11 cellular contexts compared by ENCODE assay signal in genomic region chr6:158784505-158784904, GRCh38. TPM values are rescaled to one million over a fixed set of nuclear protein-coding genes. Genes with fewer than 3 reads are reported as not detected.
DNase-seq lines count a peak whose midpoint lies in the region; ATAC-seq and TF ChIP-seq lines count a peak whose summit lies in the region.
"Had no signal": no experiment of that assay in that cellular context is flagged by ENCODE, and none has a peak within 500 bp of the region (broad histone marks: within the 10 kb centered on the region; RNA-seq: fewer than 3 reads in every experiment).

No MANE protein-coding gene starts in this region.

- no peak overlapping the region for H4K8ac ChIP-seq in mesenchymal stem cell (ENCODE audit: low read length)

- no peak for DNase-seq in CD8-positive, alpha-beta memory T cell
- DNase-seq in HT1080 (ENCODE audit: low read depth) (peak; percentile 91), brain microvascular endothelial cell (peak; percentile 25), mesenchymal stem cell (no peak), midbrain (lab: John Stamatoyannopoulos, UW) (no peak), iPS-NIHi11 (ENCODE audit: low spot score) (no peak)
- DNase-seq: NCI-H774 had no signal

- H2AK5ac ChIP-seq in mesenchymal stem cell (ENCODE audit: low read length, severe bottlenecking) = no peak overlapping the region

- CTCF ChIA-PET in CD8-positive, alpha-beta memory T cell (lab: Charles Lee) = interaction anchor here (0.9 to 1.7 kb wide), 4 partner anchors 11 to 225 kb away, joined by 3 to 6 read pairs (median 3); no protein-coding TSS in a partner anchor

- H2BK120ac ChIP-seq in mesenchymal stem cell (ENCODE audit: low read depth, low read length) = no peak overlapping the region

- H4K91ac ChIP-seq in mesenchymal stem cell (ENCODE audit: low read length) = no peak overlapping the region

- peak overlapping the region in 5 of 8 donors; percentile 38 to 86 (median 60) for H3K27ac Mint-ChIP-seq in CD8-positive, alpha-beta memory T cell

- H3K18ac ChIP-seq in mesenchymal stem cell (ENCODE audit: low read depth in 1 of 2, low read length in 2 of 2) = no peak overlapping the region

- no peak overlapping the region for H2BK5ac ChIP-seq in mesenchymal stem cell (ENCODE audit: low read depth, low read length, poor library complexity, severe bottlenecking)

- no peak overlapping the region for H2BK15ac ChIP-seq in mesenchymal stem cell (ENCODE audit: low read depth, poor library complexity, severe bottlenecking)

- no peak overlapping the region for H3K23ac ChIP-seq in mesenchymal stem cell (ENCODE audit: low read length in 2 of 2)

- peaks cover 7 to 92% (median 34%) of the 10 kb centered on the region in 3 donors for H3K36me3 Mint-ChIP-seq in CD8-positive, alpha-beta memory T cell

- H3K4me1 ChIP-seq in CD8-positive, alpha-beta memory T cell (ENCODE audit: insufficient read depth, low read length) = peaks cover 16% of the 10 kb centered on the region
- H3K4me1 ChIP-seq in mesenchymal stem cell (ENCODE audit: control insufficient read depth, insufficient read depth, low read depth, low read length) = peaks cover 7% of the 10 kb centered on the region

- peaks cover 76% of the 10 kb centered on the region for H3K36me3 ChIP-seq in CD8-positive, alpha-beta memory T cell (ENCODE audit: insufficient read depth, low read length)
- H3K36me3 ChIP-seq in brain microvascular endothelial cell (replicated peaks) = peaks cover 61% of the 10 kb centered on the region
- peaks cover 23 to 57% of the 10 kb centered on the region in 2 experiments for H3K36me3 ChIP-seq in mesenchymal stem cell (ENCODE audit: control insufficient read depth in 1 of 2, insufficient read depth in 2 of 2, low read depth in 1 of 2, low read length in 2 of 2)

- no peak overlapping the region for H3K9ac ChIP-seq in mesenchymal stem cell (ENCODE audit: low read length)

- no peak for ATAC-seq in GM19395 (IDR thresholded peaks at IDR 0.05; ENCODE audit: unreplicated experiment)
- no peak for ATAC-seq in GM19324 (IDR thresholded peaks at IDR 0.05; ENCODE audit: low FRiP score, unreplicated experiment)
- ATAC-seq: pancreas had no signal

- H3K4ac ChIP-seq in mesenchymal stem cell (ENCODE audit: low read depth in 1 of 2, low read length in 2 of 2) = no peak overlapping the region

- H3K4me3 ChIP-seq in CD8-positive, alpha-beta memory T cell (ENCODE audit: low read length) = no peak overlapping the region
- H3K4me3 ChIP-seq in brain microvascular endothelial cell (ENCODE audit: low read depth, low read length) (no peak overlapping the region), mesenchymal stem cell (ENCODE audit: insufficient read depth in 1 of 2, low read depth in 1 of 2, low read length in 2 of 2) (no peak overlapping the region)
- H3K4me3 ChIP-seq: pancreas had no signal

- peaks cover 40% of the 10 kb centered on the region for H3K79me1 ChIP-seq in mesenchymal stem cell (replicated peaks; ENCODE audit: low read length, poor library complexity, severe bottlenecking)

- in situ Hi-C loops in brain microvascular endothelial cell (cut with HindIII; ENCODE audit: low pct_ligation_motif_present, low sequenced_read_pairs) = no loop called here

- WGBS in mesenchymal stem cell = 41% methylated on average over 6 of the region's 6 CpGs

- H3K9me3 ChIP-seq in CD8-positive, alpha-beta memory T cell (ENCODE audit: low read length) = no peaks in the 10 kb centered on the region
- H3K9me3 ChIP-seq in mesenchymal stem cell (ENCODE audit: control insufficient read depth, low read length) = no peaks in the 10 kb centered on the region
- H3K9me3 ChIP-seq: pancreas had no signal

- H3K4me2 ChIP-seq in mesenchymal stem cell (ENCODE audit: low read length, poor library complexity, severe bottlenecking) = no peak overlapping the region

- no peak overlapping the region for H3K27ac ChIP-seq in CD8-positive, alpha-beta memory T cell (ENCODE audit: low read depth, low read length)
- no peak overlapping the region for H3K27ac ChIP-seq in brain microvascular endothelial cell
- H3K27ac ChIP-seq in mesenchymal stem cell (ENCODE audit: low read length, poor library complexity, severe bottlenecking) = peak overlapping the region; percentile 65
- H3K27ac ChIP-seq: pancreas had no signal

- H2AFZ ChIP-seq in mesenchymal stem cell (ENCODE audit: low read depth, low read length) = no peak overlapping the region

- TF ChIP-seq CTCF in brain microvascular endothelial cell (IDR thresholded peaks at IDR 0.05; ENCODE audit: low read depth, low read length, missing control alignments) = no peak

- H3K9me3 Mint-ChIP-seq in CD8-positive, alpha-beta memory T cell = no peaks in the 10 kb centered on the region
- H3K9me3 Mint-ChIP-seq: activated naive CD4-positive, alpha-beta T cell treated with anti-CD3 and anti-CD28 coated beads, Interleukin-2, amount 50 U/mL, for 24 hours had no signal

- peaks cover 31 to 71% (median 52%) of the 10 kb centered on the region in 3 donors for H3K4me1 Mint-ChIP-seq in CD8-positive, alpha-beta memory T cell

- no peak overlapping the region for H2BK12ac ChIP-seq in mesenchymal stem cell (ENCODE audit: low read length in 2 of 2)

- H3K4me3 Mint-ChIP-seq in CD8-positive, alpha-beta memory T cell = no peak overlapping the region
- H3K4me3 Mint-ChIP-seq: activated naive CD4-positive, alpha-beta T cell treated with anti-CD3 and anti-CD28 coated beads, Interleukin-2, amount 50 U/mL, for 24 hours had no signal

- no peak overlapping the region for H3K14ac ChIP-seq in mesenchymal stem cell (ENCODE audit: low read length in 2 of 2)

- POLR2A ChIA-PET in CD8-positive, alpha-beta memory T cell (lab: Charles Lee) = interaction anchor here (0.6 kb wide), 1 partner anchor 9 kb away, joined by 6 read pairs; no protein-coding TSS in a partner anchor

- no peaks in the 10 kb centered on the region for H3K27me3 ChIP-seq in CD8-positive, alpha-beta memory T cell (ENCODE audit: insufficient read depth, low read length, poor library complexity, severe bottlenecking)
- H3K27me3 ChIP-seq in brain microvascular endothelial cell (replicated peaks) = no peaks in the 10 kb centered on the region
- H3K27me3 ChIP-seq in mesenchymal stem cell (ENCODE audit: control insufficient read depth in 1 of 2, insufficient read depth in 1 of 2, low read length in 2 of 2) = no peaks in the 10 kb centered on the region
- H3K27me3 ChIP-seq: pancreas had no signal

- H3K27me3 Mint-ChIP-seq in CD8-positive, alpha-beta memory T cell = peaks cover 0 to 4% of the 10 kb centered on the region in 2 donors
- H3K27me3 Mint-ChIP-seq: activated naive CD4-positive, alpha-beta T cell treated with anti-CD3 and anti-CD28 coated beads, Interleukin-2, amount 50 U/mL, for 24 hours had no signal

RNA-seq across cellular contexts. Expression of gene EZR, which starts 34.7 kb away (rescaled TPM):
- total RNA-seq in CD8-positive, alpha-beta memory T cell = 100 to 1,000 TPM; 296 to 299 TPM
- 325 TPM for polyA plus RNA-seq in CD8-positive, alpha-beta memory T cell
- 228 and 253 TPM in 2 replicates for total RNA-seq in HT1080 (2014; rRNA removed; shearing (Covaris generic))
- 163 and 167 TPM in 2 replicates for polyA plus RNA-seq in HT1080 (2015; cell fraction: cytosol; rRNA removed)
- 404 and 422 TPM in 2 replicates for polyA plus RNA-seq in HT1080 (2015; cell fraction: nucleus; rRNA removed)
- polyA plus RNA-seq in mesenchymal stem cell (2013, experiment 1 of 2) = 45.8 TPM
- 44.2 TPM for polyA plus RNA-seq in mesenchymal stem cell (2013, experiment 2 of 2)

Comparison
In these comparisons a context has a peak if more than half of its experiments do, and no peak if none do; other contexts are left out.
1. DNase-seq: peak in HT1080 (single experiment) and brain microvascular endothelial cell (single experiment); none in CD8-positive, alpha-beta memory T cell (0 of 5), mesenchymal stem cell (single experiment), midbrain (single experiment) and iPS-NIHi11 (single experiment).